Comparison of ENCODE assay signal across 16 cellular contexts in genomic region chr18:75130591-75131274, GRCh38.
A peak's percentile ranks its signal among the peaks of the same experiment; 100 is the strongest.
DNase-seq lines count a peak whose midpoint lies in the region; ATAC-seq, FAIRE-seq and TF ChIP-seq lines count a peak whose summit lies in the region.
"Had no signal": no experiment of that assay in that cellular context is flagged by ENCODE, and none has a peak within 500 bp of the region (broad histone marks: within the 10 kb centered on the region; RNA-seq: fewer than 3 reads in every experiment).

No MANE protein-coding gene starts in this region.

- WGBS in mammary epithelial cell (ENCODE audit: low coverage, missing lambda C conversion rate): 51% methylated on average over 11 of the region's 13 CpGs
- WGBS in aorta, 2 donors: 62 to 63% methylated on average over 13 of the region's 13 CpGs

- H3K4me3 Mint-ChIP-seq in natural killer cell: no peak overlapping the region
- H3K4me3 Mint-ChIP-seq: activated CD4-positive, alpha-beta T cell treated with anti-CD3 and anti-CD28 coated beads, Interleukin-2, amount 10 ng/mL, durations not matched to agents 7 days and 5 days had no signal

- H3K27me3 ChIP-seq in breast epithelium (no peaks in the 10 kb centered on the region), mammary epithelial cell (ENCODE audit: insufficient read depth, low read length) (no peaks in the 10 kb centered on the region), brain microvascular endothelial cell (replicated peaks) (no peaks in the 10 kb centered on the region), aorta (ENCODE audit: control insufficient read depth in 1 of 2, insufficient read depth in 2 of 2, low read length in 1 of 2) (no peaks in the 10 kb centered on the region)
- H3K27me3 ChIP-seq: transverse colon had no signal

- H3K27ac ChIP-seq in breast epithelium (no peak overlapping the region), mammary epithelial cell (ENCODE audit: insufficient read depth, low read depth, low read length) (no peak overlapping the region), brain microvascular endothelial cell (no peak overlapping the region), temporal lobe (ENCODE audit: low read depth, low read length) (peak overlapping the region; percentile 55), aorta (ENCODE audit: low read depth in 1 of 2, low read length in 2 of 2) (no peak overlapping the region)
- H3K27ac ChIP-seq: skin epidermis, transverse colon had no signal

- no peak overlapping the region for H3K27ac Mint-ChIP-seq in natural killer cell
- H3K27ac Mint-ChIP-seq: activated CD4-positive, alpha-beta T cell treated with anti-CD3 and anti-CD28 coated beads, Interleukin-2, amount 10 ng/mL, durations not matched to agents 7 days and 5 days had no signal

- DNase-seq in breast epithelium (ENCODE audit: low spot score in 2 of 2) (peak in 1 of 2 donors; percentile 11), mammary epithelial cell (no peak), brain microvascular endothelial cell (no peak), inferior parietal cortex (ENCODE audit: extremely low spot score) (peak; percentile 7), HTR-8/SVneo (ENCODE audit: insufficient read length, low spot score) (no peak), natural killer cell (no peak), aorta (no peak)
- DNase-seq: ACHN; activated CD4-positive, alpha-beta T cell treated with anti-CD3 and anti-CD28 coated beads, Interleukin-2, amount 10 ng/mL, durations not matched to agents 7 days and 5 days; caudate nucleus; DMS53; NCI-H1105; NCI-H226; transverse colon had no signal

- ATAC-seq in natural killer cell (no peak), aorta (ENCODE audit: low FRiP score) (no peak)

- no peak overlapping the region for H3K9ac ChIP-seq in mammary epithelial cell (ENCODE audit: insufficient read depth, low read length)

- H3K9me3 Mint-ChIP-seq in natural killer cell: no peaks in the 10 kb centered on the region
- H3K9me3 Mint-ChIP-seq: activated CD4-positive, alpha-beta T cell treated with anti-CD3 and anti-CD28 coated beads, Interleukin-2, amount 10 ng/mL, durations not matched to agents 7 days and 5 days had no signal

- intact Hi-C loops in breast epithelium (cut with DNase I; ENCODE audit: low total_unique reads) (no loop called here), mammary epithelial cell (cut with micrococcal nuclease) (no loop called here), natural killer cell (cut with micrococcal nuclease) (no loop called here), aorta (cut with DNase I) (loop anchor here in 1 of 2 donors (10.0 kb wide), 1 partner anchor 344 kb away; no protein-coding TSS in a partner anchor)

- TF ChIP-seq CTCF in breast epithelium (IDR thresholded peaks at IDR 0.05) (no peak), mammary epithelial cell (conservative IDR thresholded peaks at IDR 0.05 in 1 of 2, IDR thresholded peaks at IDR 0.05 in 1 of 2; ENCODE audit: extremely low read depth in 1 of 2, insufficient read depth in 1 of 2, low read depth in 1 of 2, low read length in 2 of 2) (no peak), brain microvascular endothelial cell (IDR thresholded peaks at IDR 0.05; ENCODE audit: low read depth, low read length, missing control alignments) (peak; percentile 25), natural killer cell (IDR thresholded peaks at IDR 0.05) (no peak)

- peaks cover 14% of the 10 kb centered on the region in 2 donors for H3K4me1 Mint-ChIP-seq in natural killer cell

- H2AFZ ChIP-seq in mammary epithelial cell (ENCODE audit: low read depth, low read length): no peak overlapping the region

- H3K79me2 ChIP-seq in mammary epithelial cell (ENCODE audit: insufficient read depth, low read length): no peaks in the 10 kb centered on the region

- no peaks in the 10 kb centered on the region for H3K36me3 ChIP-seq in breast epithelium
- H3K36me3 ChIP-seq in mammary epithelial cell (ENCODE audit: insufficient read depth, low read length): no peaks in the 10 kb centered on the region
- no peaks in the 10 kb centered on the region for H3K36me3 ChIP-seq in brain microvascular endothelial cell (replicated peaks)
- H3K36me3 ChIP-seq in aorta (ENCODE audit: control insufficient read depth in 1 of 2, insufficient read depth in 2 of 2, low read length in 1 of 2): no peaks in the 10 kb centered on the region
- H3K36me3 ChIP-seq: transverse colon had no signal

- in situ Hi-C loops in mammary epithelial cell (cut with MboI; ENCODE audit: low sequenced_read_pairs in 2 of 2) (no loop called here), brain microvascular endothelial cell (cut with HindIII; ENCODE audit: low pct_ligation_motif_present, low sequenced_read_pairs) (no loop called here)

- FAIRE-seq in HTR-8/SVneo (lab: Jason Lieb, UNC): no peak

- H3K9me3 ChIP-seq in breast epithelium (no peaks in the 10 kb centered on the region), mammary epithelial cell (replicated peaks; ENCODE audit: insufficient read depth, low read length) (peaks cover 6% of the 10 kb centered on the region), aorta (ENCODE audit: control insufficient read depth, low read length) (no peaks in the 10 kb centered on the region)
- H3K9me3 ChIP-seq: transverse colon had no signal

- no peak overlapping the region for H3K4me2 ChIP-seq in mammary epithelial cell (ENCODE audit: insufficient read depth, low read depth, low read length)

- BruUV-seq in mammary epithelial cell (replicated peaks; lab: Mats Ljungman, UMichigan): no TSS peak

- H3K27me3 Mint-ChIP-seq in natural killer cell (ENCODE audit: low read depth in 2 of 2): peaks cover 0 to 3% of the 10 kb centered on the region in 2 donors

- H3K36me3 Mint-ChIP-seq in natural killer cell: no peaks in the 10 kb centered on the region

- H3K4me1 ChIP-seq in breast epithelium (no peaks in the 10 kb centered on the region), mammary epithelial cell (ENCODE audit: insufficient read depth, low read length) (no peaks in the 10 kb centered on the region), aorta (ENCODE audit: control insufficient read depth in 1 of 2, insufficient read depth in 2 of 2, low read length in 2 of 2) (no peaks in the 10 kb centered on the region)

- TF ChIP-seq POLR2A in breast epithelium (IDR thresholded peaks at IDR 0.05): no peak

- no peaks in the 10 kb centered on the region for H4K20me1 ChIP-seq in mammary epithelial cell (ENCODE audit: insufficient read depth, low read length)

- CTCF ChIA-PET in mammary epithelial cell (lab: Charles Lee; ENCODE audit: low non-redundant PET): interaction anchor here (0.7 kb wide), 1 partner anchor 545 kb away, joined by 3 read pairs; no protein-coding TSS in a partner anchor

- dilution Hi-C loops in mammary epithelial cell (cut with HindIII; ENCODE audit: low sequenced_read_pairs): no loop called here

- H3K4me3 ChIP-seq in breast epithelium (peak overlapping the region; percentile 6 to 54 (median 25)), mammary epithelial cell (replicated peaks in 1 of 3; ENCODE audit: insufficient read depth in 1 of 3, low read depth in 2 of 3, low read length in 3 of 3) (no peak overlapping the region), brain microvascular endothelial cell (ENCODE audit: low read depth, low read length) (no peak overlapping the region), aorta (ENCODE audit: low read length in 2 of 2) (no peak overlapping the region)
- H3K4me3 ChIP-seq: skin epidermis had no signal

Comparison
In these comparisons a context has a peak if more than half of its experiments do, and no peak if none do; other contexts are left out.
1. H3K4me3 ChIP-seq: peak in breast epithelium (3 of 3); none in mammary epithelial cell (0 of 3), brain microvascular endothelial cell (single experiment) and aorta (0 of 2).